ENCODE assay signal across 2 cellular contexts in the genomic region with DNA sequence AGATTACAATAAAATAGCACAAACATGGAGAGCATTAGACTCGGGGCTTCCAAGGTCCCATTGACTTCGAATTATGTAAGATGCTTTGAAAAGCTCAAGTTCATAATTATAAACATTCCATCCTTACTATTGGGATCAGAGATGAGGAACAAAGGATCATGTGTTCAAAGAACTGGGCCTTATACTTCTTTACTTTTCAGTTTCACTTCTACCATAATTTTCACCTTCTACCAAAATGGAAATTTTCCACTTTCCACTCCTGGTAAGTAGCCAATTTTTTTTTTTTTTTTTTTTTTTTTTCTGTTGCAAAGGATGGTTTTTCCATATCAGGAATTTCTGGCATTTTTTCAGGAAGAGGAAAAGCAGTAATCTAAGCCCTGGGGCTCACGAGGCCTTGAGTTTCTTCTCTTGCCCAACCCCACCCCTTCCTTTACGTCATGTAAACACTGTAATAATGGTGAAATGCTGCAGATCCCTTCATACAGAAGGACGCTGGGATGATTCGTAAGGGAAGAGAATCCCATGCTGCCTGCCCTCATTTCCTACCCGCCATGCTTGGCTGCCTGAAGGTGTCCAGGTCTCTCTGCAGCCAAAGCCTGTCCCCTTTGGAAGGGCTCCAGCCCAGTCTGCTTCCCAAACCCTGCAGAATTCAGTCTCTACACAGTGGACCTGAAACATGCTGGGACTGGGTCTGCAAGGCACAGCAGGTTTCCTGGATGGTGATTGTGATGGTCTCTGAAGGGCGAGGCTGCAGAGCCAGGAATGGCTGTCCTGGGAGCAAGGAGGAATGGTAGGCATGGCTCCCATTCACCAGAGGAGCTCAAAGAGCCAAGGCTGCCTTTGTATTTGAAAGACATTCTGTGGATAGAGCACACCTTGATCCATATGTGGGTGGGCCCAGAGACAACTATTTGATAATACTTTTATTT.
TF ChIP-seq lines count a peak whose summit lies in the region.

No MANE protein-coding gene starts in this region.

TF ChIP-seq in IMR-90, 13 proteins besides CTCF, POLR2A, EP300 and RAD21:
- TF ChIP-seq, protein P1, sequence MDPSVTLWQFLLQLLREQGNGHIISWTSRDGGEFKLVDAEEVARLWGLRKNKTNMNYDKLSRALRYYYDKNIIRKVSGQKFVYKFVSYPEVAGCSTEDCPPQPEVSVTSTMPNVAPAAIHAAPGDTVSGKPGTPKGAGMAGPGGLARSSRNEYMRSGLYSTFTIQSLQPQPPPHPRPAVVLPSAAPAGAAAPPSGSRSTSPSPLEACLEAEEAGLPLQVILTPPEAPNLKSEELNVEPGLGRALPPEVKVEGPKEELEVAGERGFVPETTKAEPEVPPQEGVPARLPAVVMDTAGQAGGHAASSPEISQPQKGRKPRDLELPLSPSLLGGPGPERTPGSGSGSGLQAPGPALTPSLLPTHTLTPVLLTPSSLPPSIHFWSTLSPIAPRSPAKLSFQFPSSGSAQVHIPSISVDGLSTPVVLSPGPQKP (IDR thresholded peaks at IDR 0.05; ENCODE audit: borderline replicate concordance, low read depth, low read length) = no peak
- TF ChIP-seq RCOR1 (IDR thresholded peaks at IDR 0.05; ENCODE audit: insufficient replicate concordance, low read length) = no peak
- no peak for TF ChIP-seq RFX5 (IDR thresholded peaks at IDR 0.05; ENCODE audit: low read depth, low read length)
- TF ChIP-seq SMC3 (IDR thresholded peaks at IDR 0.05; ENCODE audit: low read depth, low read length) = no peak
- peak; percentile 63 for TF ChIP-seq CEBPB (IDR thresholded peaks at IDR 0.05; ENCODE audit: low read depth, low read length)
- no peak for TF ChIP-seq MAZ (IDR thresholded peaks at IDR 0.05; ENCODE audit: borderline replicate concordance, low read depth, low read length)
- TF ChIP-seq FOS (IDR thresholded peaks at IDR 0.05; ENCODE audit: low read depth, low read length) = no peak

TF ChIP-seq in HepG2, 621 proteins besides CTCF, POLR2A, EP300 and RAD21:
- TF ChIP-seq ZNF3 (CRISPR knock-in tag; IDR thresholded peaks at IDR 0.05) (no peak), ARNT (IDR thresholded peaks at IDR 0.05) (no peak), MYC (CRISPR knock-in tag; IDR thresholded peaks at IDR 0.05; ENCODE audit: borderline replicate concordance) (no peak)
- TF ChIP-seq, protein P2, sequence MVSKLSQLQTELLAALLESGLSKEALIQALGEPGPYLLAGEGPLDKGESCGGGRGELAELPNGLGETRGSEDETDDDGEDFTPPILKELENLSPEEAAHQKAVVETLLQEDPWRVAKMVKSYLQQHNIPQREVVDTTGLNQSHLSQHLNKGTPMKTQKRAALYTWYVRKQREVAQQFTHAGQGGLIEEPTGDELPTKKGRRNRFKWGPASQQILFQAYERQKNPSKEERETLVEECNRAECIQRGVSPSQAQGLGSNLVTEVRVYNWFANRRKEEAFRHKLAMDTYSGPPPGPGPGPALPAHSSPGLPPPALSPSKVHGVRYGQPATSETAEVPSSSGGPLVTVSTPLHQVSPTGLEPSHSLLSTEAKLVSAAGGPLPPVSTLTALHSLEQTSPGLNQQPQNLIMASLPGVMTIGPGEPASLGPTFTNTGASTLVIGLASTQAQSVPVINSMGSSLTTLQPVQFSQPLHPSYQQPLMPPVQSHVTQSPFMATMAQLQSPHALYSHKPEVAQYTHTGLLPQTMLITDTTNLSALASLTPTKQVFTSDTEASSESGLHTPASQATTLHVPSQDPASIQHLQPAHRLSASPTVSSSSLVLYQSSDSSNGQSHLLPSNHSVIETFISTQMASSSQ (IDR thresholded peaks at IDR 0.05; ENCODE audit: low read depth) = no peak
- TF ChIP-seq, protein P2 (CRISPR knock-in tag; IDR thresholded peaks at IDR 0.05; ENCODE audit: borderline replicate concordance) = no peak
TF ChIP-seq in HepG2: peak in this region for 0.
